ENCODE assay signal across 22 cellular contexts in the genomic region with DNA sequence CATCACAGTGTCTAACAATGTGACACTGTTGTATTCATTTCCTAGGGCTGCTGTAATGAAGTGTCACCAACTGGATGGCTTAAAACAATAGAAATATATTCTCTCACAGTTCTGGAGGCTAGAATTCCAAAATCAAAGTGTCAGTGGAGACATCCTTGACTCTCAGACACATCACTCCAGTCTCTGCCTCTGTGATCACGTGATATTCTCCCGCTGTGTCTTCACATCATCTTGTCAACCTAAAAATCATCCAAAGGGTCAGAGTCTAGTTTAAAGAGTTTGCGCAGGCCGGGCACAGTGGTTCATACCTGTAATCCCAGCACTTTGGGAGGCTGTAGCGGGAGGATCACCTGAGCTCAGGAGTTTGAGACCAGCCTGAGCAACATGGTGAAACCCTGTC. TPM values are rescaled to one million over a fixed set of nuclear protein-coding genes. Genes with fewer than 3 reads are reported as not detected.
DNase-seq lines count a peak whose midpoint lies in the region; ATAC-seq, FAIRE-seq and TF ChIP-seq lines count a peak whose summit lies in the region.
"Had no signal": no experiment of that assay in that cellular context is flagged by ENCODE, and none has a peak within 500 bp of the region (broad histone marks: within the 10 kb centered on the region; RNA-seq: fewer than 3 reads in every experiment).

No MANE protein-coding gene starts in this region.

- WGBS in HepG2 (ENCODE audit: low lambda C conversion rate), result 62% methylated on average over 5 of the region's 5 CpGs
- 93% methylated on average over 5 of the region's 5 CpGs for WGBS in right lobe of liver (ENCODE audit: insufficient coverage, low coverage, low lambda C conversion rate, missing lambda C conversion rate)
- WGBS in K562 (ENCODE audit: insufficient coverage, low coverage, missing lambda C conversion rate), result 4% methylated on average over 5 of the region's 5 CpGs

- H3K36me3 ChIP-seq in HepG2 (replicated peaks in 1 of 2; ENCODE audit: control insufficient read depth in 1 of 2, insufficient read depth in 2 of 2, low read length in 2 of 2) (no peaks in the 10 kb centered on the region), right lobe of liver (no peaks in the 10 kb centered on the region), K562 (ENCODE audit: control insufficient read depth, insufficient read depth, low read length) (no peaks in the 10 kb centered on the region)
- H3K36me3 ChIP-seq: BE2C, HAP-1 had no signal

- CTCF ChIA-PET in HepG2 (lab: Yijun Ruan, JAX; ENCODE audit: low intra/inter-chr PET ratio, low total read pairs), result no interaction called here
- CTCF ChIA-PET in K562 (lab: Yijun Ruan, JAX; ENCODE audit: low intra/inter-chr PET ratio), result no interaction called here

- ATAC-seq in HepG2, result no peak
- ATAC-seq in right lobe of liver, result no peak
- no peak for ATAC-seq in K562

- H3K4me3 ChIP-seq in HepG2 (replicated peaks in 1 of 3; ENCODE audit: insufficient read depth in 1 of 3, low read depth in 2 of 3, low read length in 3 of 3) (no peak overlapping the region), right lobe of liver (no peak overlapping the region), K562 (no peak overlapping the region)
- H3K4me3 ChIP-seq: HAP-1 had no signal

- H3K27ac ChIP-seq in HepG2 (ENCODE audit: extremely low read length, insufficient read depth, low read length), result no peak overlapping the region
- H3K27ac ChIP-seq in right lobe of liver, result no peak overlapping the region
- H3K27ac ChIP-seq in K562 (ENCODE audit: extremely low read depth, low read depth, low read length), result no peak overlapping the region
- H3K27ac ChIP-seq: 22Rv1 had no signal

- intact Hi-C loops in HepG2 (cut with micrococcal nuclease; ENCODE audit: unreplicated experiment) (loop anchor here (2.0 kb wide), 1 partner anchor 270 kb away; no protein-coding TSS in a partner anchor), right lobe of liver (cut with DNase I) (no loop called here), K562 (cut with micrococcal nuclease) (no loop called here)

- TF ChIP-seq CTCF in HepG2 (CRISPR knock-in tag; IDR thresholded peaks at IDR 0.05) (no peak), right lobe of liver (IDR thresholded peaks at IDR 0.05) (no peak), K562 (IDR thresholded peaks at IDR 0.05 in 2 of 3, conservative IDR thresholded peaks at IDR 0.05 in 1 of 3; ENCODE audit: insufficient read depth in 2 of 3, low read depth in 1 of 3, low read length in 3 of 3) (no peak), progenitor cell of endocrine pancreas (IDR thresholded peaks at IDR 0.05; ENCODE audit: unreplicated experiment) (no peak)

- no peaks in the 10 kb centered on the region for H3K36me3 Mint-ChIP-seq in progenitor cell of endocrine pancreas (ENCODE audit: insufficient read depth)
- H3K36me3 Mint-ChIP-seq: CD4-positive, alpha-beta memory T cell had no signal

- no peaks in the 10 kb centered on the region for H4K20me1 ChIP-seq in HepG2 (ENCODE audit: insufficient read depth, low read length)
- H4K20me1 ChIP-seq in K562 (replicated peaks; ENCODE audit: control insufficient read depth, insufficient read depth, low read length), result no peaks in the 10 kb centered on the region; the same call in 1 of the 2 replicates

- H3K4me3 Mint-ChIP-seq in progenitor cell of endocrine pancreas (ENCODE audit: low read depth), result no peak overlapping the region
- H3K4me3 Mint-ChIP-seq: CD4-positive, alpha-beta memory T cell; HFFc6 had no signal

- TF ChIP-seq EP300 in HepG2 (IDR thresholded peaks at IDR 0.05; ENCODE audit: low read depth in 2 of 2, low read length in 2 of 2) (no peak), HepG2 (CRISPR knock-in tag; IDR thresholded peaks at IDR 0.05; ENCODE audit: borderline replicate concordance) (no peak), K562 (IDR thresholded peaks at IDR 0.05; ENCODE audit: low read length) (no peak)

- peak overlapping the region; percentile 94 for H3K27ac Mint-ChIP-seq in progenitor cell of endocrine pancreas
- H3K27ac Mint-ChIP-seq: HFFc6 had no signal

- no TSS peak for BruUV-seq in HepG2 (replicated peaks; lab: Mats Ljungman, UMichigan)
- BruUV-seq in K562 (replicated peaks; lab: Mats Ljungman, UMichigan), result no TSS peak

- TF ChIP-seq POLR2A in HepG2 (IDR thresholded peaks at IDR 0.05; ENCODE audit: insufficient read depth in 1 of 2, low read depth in 2 of 2, low read length in 2 of 2) (no peak), right lobe of liver (IDR thresholded peaks at IDR 0.05) (no peak), K562 (conservative IDR thresholded peaks at IDR 0.05) (no peak)

- H3K9me3 Mint-ChIP-seq in progenitor cell of endocrine pancreas (ENCODE audit: low read depth), result peaks cover 3% of the 10 kb centered on the region
- H3K9me3 Mint-ChIP-seq: HFFc6 had no signal

- H3K9ac ChIP-seq in HepG2 (ENCODE audit: insufficient read depth, low read depth, low read length) (no peak overlapping the region), K562 (ENCODE audit: insufficient read depth in 1 of 2, low read depth in 2 of 2, low read length in 2 of 2) (no peak overlapping the region)

- H3K4me1 ChIP-seq in HepG2 (ENCODE audit: insufficient read depth, low read length) (peaks cover 39% of the 10 kb centered on the region), right lobe of liver (no peaks in the 10 kb centered on the region), K562 (replicated peaks in 1 of 2; ENCODE audit: control insufficient read depth in 2 of 2, insufficient read depth in 2 of 2, low read length in 2 of 2) (no peaks in the 10 kb centered on the region; a peak in 1 of 5 replicates)
- H3K4me1 ChIP-seq: BE2C, HAP-1 had no signal

- H3K4me2 ChIP-seq in HepG2 (ENCODE audit: low read depth, low read length), result no peak overlapping the region
- H3K4me2 ChIP-seq in K562 (ENCODE audit: insufficient read depth, low read length), result no peak overlapping the region

- no peak for TF ChIP-seq RAD21 in HepG2 (CRISPR knock-in tag; IDR thresholded peaks at IDR 0.05)
- TF ChIP-seq RAD21 in K562 (CRISPR knock-in tag; conservative IDR thresholded peaks at IDR 0.05 in 1 of 2, IDR thresholded peaks at IDR 0.05 in 1 of 2), result no peak

- peaks cover 20% of the 10 kb centered on the region for H3K4me1 Mint-ChIP-seq in progenitor cell of endocrine pancreas (ENCODE audit: low read depth)
- H3K4me1 Mint-ChIP-seq: CD4-positive, alpha-beta memory T cell had no signal

- no peaks in the 10 kb centered on the region for H3K9me3 ChIP-seq in HepG2 (ENCODE audit: low read length)
- H3K9me3 ChIP-seq in right lobe of liver, result no peaks in the 10 kb centered on the region
- H3K9me3 ChIP-seq in K562 (replicated peaks; ENCODE audit: control insufficient read depth, insufficient read depth, low read depth, low read length), result no peaks in the 10 kb centered on the region
- H3K9me3 ChIP-seq: BE2C, HAP-1 had no signal

- H3K9me1 ChIP-seq in K562 (ENCODE audit: control insufficient read depth, insufficient read depth, low read length), result no peaks in the 10 kb centered on the region

- H3K27me3 Mint-ChIP-seq in progenitor cell of endocrine pancreas, result peaks cover 2% of the 10 kb centered on the region

- H2AFZ ChIP-seq in HepG2 (ENCODE audit: low read length) (no peak overlapping the region), K562 (ENCODE audit: low read depth, low read length) (no peak overlapping the region)

- FAIRE-seq in HepG2 (lab: Jason Lieb, UNC) (no peak), K562 (lab: Jason Lieb, UNC) (no peak)
- FAIRE-seq: A204.1, G401.6, GM12892, H54 had no signal

- no peaks in the 10 kb centered on the region for H3K27me3 ChIP-seq in HepG2 (ENCODE audit: control insufficient read depth in 1 of 2, insufficient read depth in 2 of 2, low read length in 2 of 2)
- H3K27me3 ChIP-seq in right lobe of liver, result no peaks in the 10 kb centered on the region
- peaks cover 0 to 8% of the 10 kb centered on the region in 2 experiments; a peak in 4 of 5 replicates for H3K27me3 ChIP-seq in K562 (ENCODE audit: control insufficient read depth in 2 of 2, insufficient read depth in 2 of 2, low read length in 2 of 2)
- H3K27me3 ChIP-seq: BE2C had no signal

- H3K79me2 ChIP-seq in HepG2 (ENCODE audit: insufficient read depth, low read length) (no peaks in the 10 kb centered on the region), K562 (ENCODE audit: control insufficient read depth, insufficient read depth, low read length) (no peaks in the 10 kb centered on the region)

- in situ Hi-C loops in HepG2 (cut with HindIII; ENCODE audit: extremely low pct_ligation_motif_present, low pct_unique_long_range_greater_than_20kb) (loop anchor here (5.0 to 25.0 kb wide), 2 partner anchors 81 to 266 kb away; no protein-coding TSS in a partner anchor), K562 (cut with MboI) (no loop called here)

- POLR2A ChIA-PET in HepG2 (lab: Yijun Ruan, JAX), result interaction anchor here (2.4 kb wide), 1 partner anchor 84 kb away, joined by 5 read pairs; a partner anchor contains a TSS
- POLR2A ChIA-PET in K562 (lab: Yijun Ruan, JAX), result no interaction called here

- DNase-seq in HepG2 (ENCODE audit: low spot score) (no peak), right lobe of liver (no peak), K562 (ENCODE audit: extremely low read depth in 1 of 4, low spot score in 3 of 4) (no peak), progenitor cell of endocrine pancreas (ENCODE audit: low spot score, unreplicated experiment) (no peak)
- DNase-seq in stimulated activated CD4-positive, alpha-beta T cell treated with anti-CD3 and anti-CD28 coated beads, Interleukin-1b, Interleukin-23, amount 100 ng/mL, for 48 hours, result no peak
- no peak for DNase-seq in activated CD4-positive, CD25-positive, alpha-beta regulatory T cell treated with anti-CD3 and anti-CD28 coated beads, Interleukin-2, amount 50 U/mL, for 72 hours
- DNase-seq: ACHN; AML-193; BE2C; C1 segment of cervical spinal cord; CD4-positive, alpha-beta memory T cell; COR-L47; DMS153; DND-41; GOT3; HFFc6 had no signal

RNA-seq across cellular contexts. Expression of a gene that starts 36.6 kb away (rescaled TPM):
- not detected in 2 replicates for total RNA-seq in HepG2 (2016; rRNA removed; fragmentation: Illumina TruSeq; extraction: Trizol)
- total RNA-seq in HepG2 (2016; cell fraction: cytosol; rRNA removed; fragmentation: Illumina TruSeq; extraction: Trizol; ENCODE audit: low read depth), result not detected in 2 replicates
- 0.04 TPM in 1 of 2 replicates, not detected in the other for total RNA-seq in HepG2 (2016; cell fraction: insoluble cytoplasmic fraction; rRNA removed; fragmentation: Illumina TruSeq; extraction: Trizol)
- total RNA-seq in HepG2 (2016; cell fraction: membrane; rRNA removed; fragmentation: Illumina TruSeq; extraction: Trizol), result not detected in 2 replicates
- not detected in 2 replicates for total RNA-seq in HepG2 (2016; cell fraction: nucleus; rRNA removed; fragmentation: Illumina TruSeq; extraction: Trizol)
- polyA plus RNA-seq in HepG2 (2011; rRNA removed), result not detected in 2 replicates
- polyA plus RNA-seq in HepG2 (2011; cell fraction: cytosol; rRNA removed), result not detected in 2 replicates
- not detected in 2 replicates for polyA plus RNA-seq in HepG2 (2011; cell fraction: nucleus; rRNA removed)
- polyA plus RNA-seq in HepG2 (2012), result not detected in 2 replicates
- polyA plus RNA-seq in HepG2 (2016; cell fraction: cytosol; fragmentation: Illumina TruSeq; extraction: Trizol; ENCODE audit: low read depth), result not detected in 2 replicates
- polyA plus RNA-seq in HepG2 (2016; cell fraction: insoluble cytoplasmic fraction; fragmentation: Illumina TruSeq; extraction: Trizol; ENCODE audit: low read depth), result not detected in 2 replicates
- not detected in 2 replicates for polyA plus RNA-seq in HepG2 (2016; cell fraction: membrane; fragmentation: Illumina TruSeq; extraction: Trizol; ENCODE audit: low read depth)
- not detected in 2 replicates for polyA plus RNA-seq in HepG2 (2016; cell fraction: nucleus; fragmentation: Illumina TruSeq; extraction: Trizol; ENCODE audit: insufficient read depth, low read depth)
- 3.5 TPM in 1 of 2 replicates, not detected in the other for polyA minus RNA-seq in HepG2 (2011; rRNA and poly(A)+ RNA removed; ENCODE audit: low replicate concordance)
- not detected in 2 replicates for polyA minus RNA-seq in HepG2 (2011; cell fraction: cytosol; rRNA and poly(A)+ RNA removed)
- 0.26 TPM in 1 of 2 replicates, not detected in the other for polyA minus RNA-seq in HepG2 (2011; cell fraction: nucleus; rRNA and poly(A)+ RNA removed)
- 1 to 10 TPM in 3 of 6 experiments, under 1 TPM in 3; 0.68 to 2.0 (median 1.2) TPM for total RNA-seq in right lobe of liver
- total RNA-seq in K562 (2011; cell fraction: chromatin; rRNA removed; ENCODE audit: low replicate concordance), result 0.46 TPM in 1 of 2 replicates, not detected in the other
- 0.26 and 0.33 TPM in 2 replicates for total RNA-seq in K562 (2011; cell fraction: nucleolus; rRNA removed)
- total RNA-seq in K562 (2011; cell fraction: nucleoplasm; rRNA removed), result 0.15 and 0.61 TPM in 2 replicates
- 0.04 and 0.14 TPM in 2 replicates for total RNA-seq in K562 (2014; rRNA removed)
- total RNA-seq in K562 (2014; rRNA removed; fragmentation: Illumina TruSeq; extraction: Trizol), result 0.15 and 0.26 TPM in 2 replicates
- total RNA-seq in K562 (2015; rRNA removed; fragmentation: Illumina TruSeq; extraction: Trizol), result 0.15 TPM in 1 of 2 replicates, not detected in the other
- 0.20 and 0.22 TPM in 2 replicates for total RNA-seq in K562 (2021)
- 0.14 and 0.42 TPM in 2 replicates for polyA plus RNA-seq in K562 (2011; rRNA removed)
- 0.07 and 0.12 TPM in 2 replicates for polyA plus RNA-seq in K562 (2011; cell fraction: cytosol; rRNA removed)
- 0.15 and 0.31 TPM in 2 replicates for polyA plus RNA-seq in K562 (2011; cell fraction: nucleus; rRNA removed)
- polyA plus RNA-seq in K562 (2012), result 0.05 and 0.29 TPM in 2 replicates
- 0.06 and 0.08 TPM in 2 replicates for polyA plus RNA-seq in K562 (2014; fragmentation: Illumina TruSeq; extraction: Trizol)
- under 1 TPM; 0.01 to 0.04 TPM for polyA plus RNA-seq in K562 (2014; fragmentation: Nextera tagmentation; extraction: Ambion mirVana)
- 0.29 TPM in 1 of 2 replicates, not detected in the other for polyA plus RNA-seq in K562 (2014; rRNA removed)
- 0.27 and 0.81 TPM in 2 replicates for polyA minus RNA-seq in K562 (2011; rRNA and poly(A)+ RNA removed)
- 0.57 TPM in 1 of 2 replicates, not detected in the other for polyA minus RNA-seq in K562 (2011; cell fraction: cytosol; rRNA and poly(A)+ RNA removed)
- polyA minus RNA-seq in K562 (2011; cell fraction: nucleus; rRNA and poly(A)+ RNA removed), result under 0.01 and 0.11 TPM in 2 replicates
- 2.8 and 3.6 TPM in 2 replicates for total RNA-seq in progenitor cell of endocrine pancreas
